ENCODE assay signal across 14 cellular contexts in genomic region chr3:53570709-53571108, GRCh38.
DNase-seq lines count a peak whose midpoint lies in the region; ATAC-seq, FAIRE-seq and TF ChIP-seq lines count a peak whose summit lies in the region.
"Had no signal": no experiment of that assay in that cellular context is flagged by ENCODE, and none has a peak within 500 bp of the region (broad histone marks: within the 10 kb centered on the region; RNA-seq: fewer than 3 reads in every experiment).

No MANE protein-coding gene starts in this region.

- peaks cover 11% of the 10 kb centered on the region for H3K27me3 Mint-ChIP-seq in HFFc6 (ENCODE audit: insufficient read depth)
- peaks cover 25% of the 10 kb centered on the region for H3K27me3 Mint-ChIP-seq in T-helper 2 cell treated with Interferon-gamma antibody and Interleukin-4, amounts not matched to agents 5 μg/mL and 100 μg/mL, for 36 hours (ENCODE audit: low read depth)

- no peak overlapping the region for H3K4me3 ChIP-seq in bronchial epithelial cell (ENCODE audit: low read depth, low read length)
- H3K4me3 ChIP-seq: spleen had no signal

- TF ChIP-seq CTCF in HFFc6 (IDR thresholded peaks at IDR 0.05) (no peak), bronchial epithelial cell (IDR thresholded peaks at IDR 0.05; ENCODE audit: insufficient read depth, low read length, severe bottlenecking) (no peak)

- no peak overlapping the region for H3K4me3 Mint-ChIP-seq in HFFc6
- no peak overlapping the region for H3K4me3 Mint-ChIP-seq in T-helper 2 cell treated with Interferon-gamma antibody and Interleukin-4, amounts not matched to agents 5 μg/mL and 100 μg/mL, for 36 hours
- H3K4me3 Mint-ChIP-seq: IgD-negative memory B cell, neural crest cell had no signal

- DNase-seq in A172 (ENCODE audit: low spot score) (peak; percentile 77), HFFc6 (peak; percentile 18), bronchial epithelial cell (ENCODE audit: low read depth) (peak; percentile 76), kidney tubule cell (ENCODE audit: low spot score) (peak; percentile 86)
- DNase-seq in T-helper 2 cell treated with Interferon-gamma antibody and Interleukin-4, amounts not matched to agents 5 μg/mL and 100 μg/mL, for 36 hours (ENCODE audit: low spot score), result no peak
- DNase-seq: activated CD4-positive, alpha-beta T cell treated with anti-CD3 and anti-CD28 coated beads for 48 hours; kidney; NCI-H1694; spleen had no signal

- H3K36me3 ChIP-seq in bronchial epithelial cell (ENCODE audit: control insufficient read depth, insufficient read depth, low read length), result no peaks in the 10 kb centered on the region
- H3K36me3 ChIP-seq: spleen had no signal

- no peaks in the 10 kb centered on the region for H3K9me3 Mint-ChIP-seq in HFFc6
- H3K9me3 Mint-ChIP-seq in T-helper 2 cell treated with Interferon-gamma antibody and Interleukin-4, amounts not matched to agents 5 μg/mL and 100 μg/mL, for 36 hours, result no peaks in the 10 kb centered on the region
- H3K9me3 Mint-ChIP-seq: neural crest cell had no signal

- no peaks in the 10 kb centered on the region for H3K36me3 Mint-ChIP-seq in HFFc6 (ENCODE audit: low read depth)
- H3K36me3 Mint-ChIP-seq in T-helper 2 cell treated with Interferon-gamma antibody and Interleukin-4, amounts not matched to agents 5 μg/mL and 100 μg/mL, for 36 hours (ENCODE audit: low read depth), result no peaks in the 10 kb centered on the region

- FAIRE-seq in bronchial epithelial cell (lab: Jason Lieb, UNC), result peak; percentile 47
- FAIRE-seq: kidney had no signal

- no peak for ATAC-seq in HG02840 (IDR thresholded peaks at IDR 0.05; ENCODE audit: low FRiP score, unreplicated experiment)
- ATAC-seq in activated CD4-positive, CD25-positive, alpha-beta regulatory T cell treated with anti-CD3 and anti-CD28 coated beads, Interleukin-2, amount 50 U/mL, for 24 hours, result no peak
- no peak for ATAC-seq in GM18870 (IDR thresholded peaks at IDR 0.05; ENCODE audit: unreplicated experiment)

- no peaks in the 10 kb centered on the region for H3K4me1 Mint-ChIP-seq in HFFc6 (ENCODE audit: low read depth)
- no peaks in the 10 kb centered on the region for H3K4me1 Mint-ChIP-seq in T-helper 2 cell treated with Interferon-gamma antibody and Interleukin-4, amounts not matched to agents 5 μg/mL and 100 μg/mL, for 36 hours (ENCODE audit: low read depth)
- H3K4me1 Mint-ChIP-seq: IgD-negative memory B cell, neural crest cell had no signal

- peaks cover 5% of the 10 kb centered on the region for H3K27me3 ChIP-seq in bronchial epithelial cell (ENCODE audit: control insufficient read depth, insufficient read depth, low read length)
- H3K27me3 ChIP-seq: spleen had no signal

- H3K27ac Mint-ChIP-seq in HFFc6, result no peak overlapping the region
- no peak overlapping the region for H3K27ac Mint-ChIP-seq in T-helper 2 cell treated with Interferon-gamma antibody and Interleukin-4, amounts not matched to agents 5 μg/mL and 100 μg/mL, for 36 hours
- H3K27ac Mint-ChIP-seq: IgD-negative memory B cell had no signal
